ENCODE assay signal across 8 cellular contexts in genomic region chr4:144646523-144647094, GRCh38. TPM values are rescaled to one million over a fixed set of nuclear protein-coding genes. Genes with fewer than 3 reads are reported as not detected.
DNase-seq lines count a peak whose midpoint lies in the region; ATAC-seq and TF ChIP-seq lines count a peak whose summit lies in the region.

No MANE protein-coding gene starts in this region.

- H3F3A ChIP-seq in PC-9 (ENCODE audit: insufficient read depth, low read depth), result no peaks in the 10 kb centered on the region

- H3K4me1 Mint-ChIP-seq in stimulated activated naive CD8-positive, alpha-beta T cell treated with anti-CD3 and anti-CD28 coated beads, Interleukin-15, amount 100 ng/mL, for 72 hours, result peaks cover 29% of the 10 kb centered on the region

- peaks cover 7% of the 10 kb centered on the region for H3K27me3 ChIP-seq in layer of hippocampus (ENCODE audit: control insufficient read depth, insufficient read depth, low read length)
- no peaks in the 10 kb centered on the region for H3K27me3 ChIP-seq in PC-9 (ENCODE audit: insufficient read depth, low read depth)

- DNase-seq in astrocyte of the spinal cord (ENCODE audit: low read depth, low spot score) (peak; percentile 32), RPMI8226 (no peak), PC-9 (no peak)
- DNase-seq in stimulated activated naive CD8-positive, alpha-beta T cell treated with anti-CD3 and anti-CD28 coated beads, Interleukin-15, amount 100 ng/mL, for 72 hours, result peak; percentile 17 to 23
- DNase-seq in activated effector memory CD4-positive, alpha-beta T cell treated with Interleukin-2 at 50 U/mL for 16 hours, result no peak

- BruUV-seq in PC-9 (replicated peaks; lab: Mats Ljungman, UMichigan), result no TSS peak

- no peaks in the 10 kb centered on the region for H3K4me1 ChIP-seq in PC-9 (replicated peaks; ENCODE audit: insufficient read depth)

- H3K4me3 ChIP-seq in GM08714 (ENCODE audit: low read length), result peak overlapping the region; percentile 65
- H3K4me3 ChIP-seq in astrocyte of the spinal cord (ENCODE audit: low read depth, low read length), result peak overlapping the region; percentile 87
- no peak overlapping the region for H3K4me3 ChIP-seq in PC-9

- no peaks in the 10 kb centered on the region for H4K20me1 ChIP-seq in PC-9 (ENCODE audit: insufficient read depth)

- H3K27ac ChIP-seq in layer of hippocampus (ENCODE audit: low read depth, low read length), result peak overlapping the region; percentile 80
- no peak overlapping the region for H3K27ac ChIP-seq in PC-9

- peaks cover 42% of the 10 kb centered on the region for H3K27me3 Mint-ChIP-seq in stimulated activated naive CD8-positive, alpha-beta T cell treated with anti-CD3 and anti-CD28 coated beads, Interleukin-15, amount 100 ng/mL, for 72 hours

- TF ChIP-seq CTCF in astrocyte of the spinal cord (IDR thresholded peaks at IDR 0.05; ENCODE audit: low read depth, low read length), result peak; percentile 39
- TF ChIP-seq CTCF in PC-9 (conservative IDR thresholded peaks at IDR 0.05), result no peak

- no peaks in the 10 kb centered on the region for H3K9me3 Mint-ChIP-seq in stimulated activated naive CD8-positive, alpha-beta T cell treated with anti-CD3 and anti-CD28 coated beads, Interleukin-15, amount 100 ng/mL, for 72 hours

- H3K9me2 ChIP-seq in PC-9 (ENCODE audit: insufficient read depth), result no peaks in the 10 kb centered on the region

- POLR2A ChIA-PET in PC-9 (lab: Charles Lee; ENCODE audit: unreplicated experiment), result no interaction called here

- no peak overlapping the region for H3K27ac Mint-ChIP-seq in stimulated activated naive CD8-positive, alpha-beta T cell treated with anti-CD3 and anti-CD28 coated beads, Interleukin-15, amount 100 ng/mL, for 72 hours

- H3K9me3 ChIP-seq in PC-9 (ENCODE audit: insufficient read depth, low read depth), result no peaks in the 10 kb centered on the region

- no peak overlapping the region for H3K4me2 ChIP-seq in PC-9

- intact Hi-C loops in PC-9 (cut with micrococcal nuclease; ENCODE audit: unreplicated experiment), result no loop called here

- H3K36me3 ChIP-seq in PC-9 (ENCODE audit: low read depth), result no peaks in the 10 kb centered on the region

- H3K4me3 Mint-ChIP-seq in stimulated activated naive CD8-positive, alpha-beta T cell treated with anti-CD3 and anti-CD28 coated beads, Interleukin-15, amount 100 ng/mL, for 72 hours, result peak overlapping the region; percentile 84 to 89

- in situ Hi-C loops in astrocyte of the spinal cord (cut with HindIII; ENCODE audit: low sequenced_read_pairs), result no loop called here

- no peaks in the 10 kb centered on the region for H3K79me2 ChIP-seq in PC-9 (ENCODE audit: low read depth)

- ATAC-seq in HG03135 (IDR thresholded peaks at IDR 0.05; ENCODE audit: unreplicated experiment), result peak; percentile 17
- peak; percentile 70 for ATAC-seq in stimulated activated naive CD8-positive, alpha-beta T cell treated with anti-CD3 and anti-CD28 coated beads, Interleukin-15, amount 100 ng/mL, for 72 hours

- no peak overlapping the region for H2AFZ ChIP-seq in PC-9

- CTCF ChIA-PET in PC-9 (lab: Charles Lee), result no interaction called here

RNA-seq across cellular contexts. Expression of gene HHIP, which starts 0.7 kb away (rescaled TPM):
- 0.05 TPM in 1 of 2 replicates, not detected in the other for total RNA-seq in PC-9 (2021)

Comparison
In these comparisons a context has a peak if more than half of its experiments do, and no peak if none do; other contexts are left out.
1. DNase-seq: peak in astrocyte of the spinal cord (single experiment) and stimulated activated naive CD8-positive, alpha-beta T cell treated with anti-CD3 and anti-CD28 coated beads, Interleukin-15, amount 100 ng/mL, for 72 hours (2 of 2); none in RPMI8226 (single experiment), activated effector memory CD4-positive, alpha-beta T cell treated with Interleukin-2 at 50 U/mL for 16 hours (single experiment) and PC-9 (0 of 2).